17 cellular contexts compared by ENCODE assay signal in the genomic region with DNA sequence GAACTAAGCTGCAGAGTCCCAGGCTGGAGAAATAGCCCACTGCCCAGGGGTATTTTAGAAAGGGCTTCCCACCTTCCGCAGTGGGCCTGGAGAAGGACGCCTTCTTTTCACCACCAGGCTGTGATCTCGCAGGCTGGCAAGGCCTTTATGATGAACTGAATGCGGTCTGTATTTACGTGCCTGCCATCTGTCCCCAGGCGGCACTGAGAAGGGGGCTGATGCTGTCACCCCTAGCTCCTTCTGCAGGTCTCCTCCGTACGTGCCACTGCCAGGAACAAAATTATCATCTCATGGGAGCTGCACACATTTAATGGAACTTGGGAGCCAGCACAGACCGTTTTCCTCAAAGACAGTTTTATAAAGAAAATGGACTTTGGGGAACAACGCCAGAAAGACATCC.
"Had no signal": no experiment of that assay in that cellular context is flagged by ENCODE, and none has a peak within 500 bp of the region (broad histone marks: within the 10 kb centered on the region; RNA-seq: fewer than 3 reads in every experiment).

No MANE protein-coding gene starts in this region.

- H3K36me3 Mint-ChIP-seq: activated naive CD4-positive, alpha-beta T cell treated with anti-CD3 and anti-CD28 coated beads, Interleukin-2, amount 50 U/mL, for 72 hours; naive B cell; stimulated activated effector memory CD8-positive, alpha-beta T cell treated with anti-CD3 and anti-CD28 coated beads, Interleukin-12 subunit alpha, Interleukin-12 subunit beta, amount 100 ng/mL, for 72 hours; T-cell had no signal

- DNase-seq: activated CD4-positive, alpha-beta T cell treated with anti-CD3 and anti-CD28 coated beads for 36 hours; activated CD4-positive, CD25-positive, alpha-beta regulatory T cell; activated naive CD4-positive, alpha-beta T cell; activated T-cell treated with anti-CD3 and anti-CD28 coated beads for 4 hours; activated T-cell treated with anti-CD3 and anti-CD28 coated beads, Interleukin-2, amount 50 U/mL, for 72 hours; dermis blood vessel endothelial cell; effector CD4-positive, alpha-beta T cell; left ventricle myocardium inferior; naive B cell; right lobe of liver; stimulated activated CD4-positive, alpha-beta T cell treated with anti-CD3 and anti-CD28 coated beads, Interleukin-12 subunit alpha, Interleukin-12 subunit beta, amount 100 ng/mL, for 4 hours; stimulated activated CD4-positive, alpha-beta T cell treated with anti-CD3 and anti-CD28 coated beads, Interleukin-4, amount 100 ng/mL, for 24 hours; T-cell had no signal

- H3K4me3 Mint-ChIP-seq: activated CD4-positive, alpha-beta T cell treated with anti-CD3 and anti-CD28 coated beads for 36 hours; activated T-cell treated with anti-CD3 and anti-CD28 coated beads, Interleukin-2, amount 50 U/mL, for 72 hours; naive B cell; neural crest cell; stimulated activated effector memory CD8-positive, alpha-beta T cell treated with anti-CD3 and anti-CD28 coated beads, Interleukin-12 subunit alpha, Interleukin-12 subunit beta, amount 100 ng/mL, for 72 hours; stimulated activated naive CD8-positive, alpha-beta T cell treated with anti-CD3 and anti-CD28 coated beads, Interleukin-15, Interleukin-2, amounts not matched to agents 100 ng/mL and 50 ng/mL, for 24 hours; T-cell had no signal

- H3K4me1 Mint-ChIP-seq: activated CD4-positive, alpha-beta T cell treated with anti-CD3 and anti-CD28 coated beads for 36 hours; naive B cell; stimulated activated effector memory CD8-positive, alpha-beta T cell treated with anti-CD3 and anti-CD28 coated beads, Interleukin-12 subunit alpha, Interleukin-12 subunit beta, amount 100 ng/mL, for 72 hours; T-cell had no signal

- H3K27me3 Mint-ChIP-seq: activated CD4-positive, alpha-beta T cell treated with anti-CD3 and anti-CD28 coated beads for 36 hours; T-cell had no signal

- H3K9me3 Mint-ChIP-seq: activated naive CD4-positive, alpha-beta T cell treated with anti-CD3 and anti-CD28 coated beads, Interleukin-2, amount 50 U/mL, for 72 hours; stimulated activated effector memory CD8-positive, alpha-beta T cell treated with anti-CD3 and anti-CD28 coated beads, Interleukin-12 subunit alpha, Interleukin-12 subunit beta, amount 100 ng/mL, for 72 hours; stimulated activated naive CD8-positive, alpha-beta T cell treated with anti-CD3 and anti-CD28 coated beads, Interleukin-15, Interleukin-2, amounts not matched to agents 100 ng/mL and 50 ng/mL, for 24 hours; T-cell had no signal

- H3K27ac Mint-ChIP-seq: activated CD4-positive, alpha-beta T cell treated with anti-CD3 and anti-CD28 coated beads for 36 hours; activated naive CD4-positive, alpha-beta T cell treated with anti-CD3 and anti-CD28 coated beads, Interleukin-2, amount 50 U/mL, for 72 hours; activated T-cell treated with anti-CD3 and anti-CD28 coated beads, Interleukin-2, amount 50 U/mL, for 72 hours; naive B cell; stimulated activated effector memory CD8-positive, alpha-beta T cell treated with anti-CD3 and anti-CD28 coated beads, Interleukin-12 subunit alpha, Interleukin-12 subunit beta, amount 100 ng/mL, for 72 hours; stimulated activated naive CD8-positive, alpha-beta T cell treated with anti-CD3 and anti-CD28 coated beads, Interleukin-15, Interleukin-2, amounts not matched to agents 100 ng/mL and 50 ng/mL, for 24 hours; T-cell had no signal

- ATAC-seq: activated CD4-positive, alpha-beta T cell treated with anti-CD3 and anti-CD28 coated beads for 36 hours; activated naive CD4-positive, alpha-beta T cell treated with anti-CD3 and anti-CD28 coated beads, Interleukin-2, amount 50 U/mL, for 72 hours; activated T-cell treated with anti-CD3 and anti-CD28 coated beads, Interleukin-2, amount 50 U/mL, for 72 hours; right lobe of liver; stimulated activated effector memory CD8-positive, alpha-beta T cell treated with anti-CD3 and anti-CD28 coated beads, Interleukin-12 subunit alpha, Interleukin-12 subunit beta, amount 100 ng/mL, for 72 hours; T-cell had no signal
